1 cellular context compared by ENCODE assay signal in the genomic region with DNA sequence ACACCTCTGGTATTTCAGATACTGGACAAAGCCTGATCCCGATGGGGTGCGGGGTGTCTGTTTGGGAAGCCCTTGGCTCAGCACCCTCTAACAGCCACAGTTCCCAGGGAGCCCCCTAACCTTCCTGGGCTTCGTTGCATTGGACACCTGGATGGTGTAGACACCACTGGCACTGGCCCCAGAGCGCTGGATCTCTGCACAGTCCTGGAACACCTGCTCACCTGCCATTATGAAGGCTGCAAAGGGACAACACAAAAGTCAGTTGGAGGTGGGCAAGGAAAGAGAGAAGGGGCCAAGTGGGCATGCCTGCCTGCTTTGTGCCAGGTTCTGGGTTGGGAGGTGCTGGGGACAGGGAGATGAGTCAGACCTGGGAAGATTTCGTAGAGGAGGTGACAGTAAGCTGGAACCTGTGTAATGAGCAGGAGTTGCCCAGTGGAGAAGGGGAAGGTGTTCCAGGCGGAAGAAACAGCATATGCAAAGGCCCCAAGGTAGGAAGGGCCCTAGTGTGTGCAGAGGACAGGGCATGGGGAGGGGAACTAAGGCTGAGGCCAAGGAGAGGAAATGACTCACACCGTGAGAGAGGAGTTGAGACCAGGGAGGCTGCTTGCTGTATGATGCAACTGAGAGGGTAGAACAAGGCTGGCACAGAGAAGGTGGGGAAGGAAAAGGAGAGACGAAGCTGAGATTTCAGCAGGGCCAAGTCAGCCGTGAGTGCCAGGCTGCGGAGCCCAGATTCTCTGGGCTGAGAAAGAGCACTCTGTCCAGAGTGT.
TF ChIP-seq lines count a peak whose summit lies in the region.

No MANE protein-coding gene starts in this region.

TF ChIP-seq in HepG2, 621 proteins besides CTCF, POLR2A, EP300 and RAD21:
- TF ChIP-seq, protein P1, sequence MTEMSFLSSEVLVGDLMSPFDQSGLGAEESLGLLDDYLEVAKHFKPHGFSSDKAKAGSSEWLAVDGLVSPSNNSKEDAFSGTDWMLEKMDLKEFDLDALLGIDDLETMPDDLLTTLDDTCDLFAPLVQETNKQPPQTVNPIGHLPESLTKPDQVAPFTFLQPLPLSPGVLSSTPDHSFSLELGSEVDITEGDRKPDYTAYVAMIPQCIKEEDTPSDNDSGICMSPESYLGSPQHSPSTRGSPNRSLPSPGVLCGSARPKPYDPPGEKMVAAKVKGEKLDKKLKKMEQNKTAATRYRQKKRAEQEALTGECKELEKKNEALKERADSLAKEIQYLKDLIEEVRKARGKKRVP (CRISPR knock-in tag; IDR thresholded peaks at IDR 0.05), result 0 out of 4 replicates have a peak, but pooled peaks of 1 of the 2 experiments have one; percentile 66
- TF ChIP-seq BCL6 (CRISPR knock-in tag; IDR thresholded peaks at IDR 0.05), result no peak
- TF ChIP-seq FOXO1 (CRISPR knock-in tag; IDR thresholded peaks at IDR 0.05), result no peak
- TF ChIP-seq FOSL2 (CRISPR knock-in tag; IDR thresholded peaks at IDR 0.05), result peak; percentile 65
- TF ChIP-seq ATF7 (IDR thresholded peaks at IDR 0.05), result 0 out of 2 replicates have a peak, but pooled peaks have one; percentile 28
- no peak for TF ChIP-seq ATF7 (CRISPR knock-in tag; IDR thresholded peaks at IDR 0.05)
